1 cellular context compared by ENCODE assay signal in genomic region chr22:20080776-20081654, GRCh38.
TF ChIP-seq lines count a peak whose summit lies in the region.

No MANE protein-coding gene starts in this region.

TF ChIP-seq in HEK293T, 16 proteins besides CTCF, POLR2A, EP300 and RAD21 (continued from another document):
- TF ChIP-seq PKNOX1 (IDR thresholded peaks at IDR 0.05), result no peak
- TF ChIP-seq TARDBP (IDR thresholded peaks at IDR 0.05), result no peak
- TF ChIP-seq HDGF (IDR thresholded peaks at IDR 0.05; ENCODE audit: borderline replicate concordance), result 0 out of 2 replicates have a peak, but pooled peaks have one; percentile 47
- peak; percentile 75 for TF ChIP-seq L3MBTL2 (conservative IDR thresholded peaks at IDR 0.05)
- TF ChIP-seq FOXM1 (IDR thresholded peaks at IDR 0.05; ENCODE audit: borderline replicate concordance), result no peak
- no peak for TF ChIP-seq BHLHE40 (IDR thresholded peaks at IDR 0.05; ENCODE audit: borderline replicate concordance)
- no peak for TF ChIP-seq SUZ12 (IDR thresholded peaks at IDR 0.05)
- TF ChIP-seq ARNT (IDR thresholded peaks at IDR 0.05), result no peak
- no peak for TF ChIP-seq FOXK2 (IDR thresholded peaks at IDR 0.05)
- TF ChIP-seq ELF4 (IDR thresholded peaks at IDR 0.05), result no peak
